In the genomic region with DNA sequence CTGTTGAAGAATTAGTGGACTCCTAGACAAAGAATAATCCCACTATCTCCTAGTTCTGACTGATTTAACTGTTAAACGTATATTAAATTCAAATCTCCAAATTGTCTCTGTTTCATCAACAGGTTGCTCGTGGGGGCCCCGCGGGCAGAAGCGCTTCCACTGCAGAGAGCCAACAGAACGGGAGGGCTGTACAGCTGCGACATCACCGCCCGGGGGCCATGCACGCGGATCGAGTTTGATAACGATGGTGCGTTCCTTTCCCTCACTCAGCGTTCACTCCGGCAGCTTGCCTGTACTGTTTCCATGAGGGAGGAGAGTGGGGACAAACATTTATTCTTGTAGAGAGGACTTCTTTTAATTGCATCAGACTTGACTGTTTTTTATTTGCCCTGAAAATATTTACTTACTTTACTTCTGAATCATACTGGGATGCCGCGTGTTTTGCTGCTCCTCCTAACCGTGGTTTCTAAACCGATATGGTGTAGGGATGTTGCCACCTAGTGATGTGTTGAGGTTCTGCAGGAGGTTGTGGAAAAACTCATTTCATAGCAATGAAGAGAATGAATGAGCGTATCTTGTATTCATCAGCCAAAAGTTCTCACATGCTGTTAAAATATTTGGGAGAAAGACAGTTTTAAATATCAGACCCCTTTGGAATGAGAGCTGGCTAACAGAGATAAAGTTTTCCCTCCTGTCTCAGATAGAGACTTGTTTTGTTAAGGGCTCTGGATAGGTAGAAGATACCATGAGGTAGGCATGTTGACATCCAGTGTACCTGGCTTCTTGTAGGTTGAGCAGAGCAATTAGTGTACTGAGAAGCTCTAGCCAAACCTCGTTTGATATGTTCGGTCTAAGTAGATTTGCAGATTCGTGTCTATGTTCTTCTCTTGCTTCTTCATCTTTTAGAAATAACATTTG, we compare ENCODE assay signal across 8 cellular contexts. TPM values are rescaled to one million over a fixed set of nuclear protein-coding genes. Genes with fewer than 3 reads are reported as not detected.
A peak's percentile ranks its signal among the peaks of the same experiment; 100 is the strongest.
DNase-seq lines count a peak whose midpoint lies in the region; ATAC-seq and TF ChIP-seq lines count a peak whose summit lies in the region.

No MANE protein-coding gene starts in this region.

- no peak overlapping the region for H3K4me2 ChIP-seq in SU-DHL-6 (ENCODE audit: low read depth, low read length, poor library complexity, severe bottlenecking)

- TF ChIP-seq POLR2A in heart left ventricle (IDR thresholded peaks at IDR 0.05) = no peak

- no peaks in the 10 kb centered on the region for H3K27me3 ChIP-seq in SU-DHL-6 (ENCODE audit: low read length)
- peaks cover 0 to 4% (median 0%) of the 10 kb centered on the region in 9 donors for H3K27me3 ChIP-seq in heart left ventricle
- no peaks in the 10 kb centered on the region for H3K27me3 ChIP-seq in aorta (ENCODE audit: control insufficient read depth in 1 of 2, insufficient read depth in 2 of 2, low read length in 1 of 2)

- H2AFZ ChIP-seq in SU-DHL-6 (ENCODE audit: low read depth, low read length, severe bottlenecking) = no peak overlapping the region

- no peaks in the 10 kb centered on the region for H3K9me3 ChIP-seq in SU-DHL-6 (ENCODE audit: insufficient read depth, low read length)
- H3K9me3 ChIP-seq in heart left ventricle = no peaks in the 10 kb centered on the region
- H3K9me3 ChIP-seq in aorta (ENCODE audit: control insufficient read depth, low read length) = no peaks in the 10 kb centered on the region

- 28 to 37% (median 33%) methylated on average over 24 of the region's 24 CpGs for WGBS in heart left ventricle, 4 donors
- 29 to 32% methylated on average over 24 of the region's 24 CpGs for WGBS in aorta, 2 donors

- no peaks in the 10 kb centered on the region for H3K79me2 ChIP-seq in SU-DHL-6 (ENCODE audit: insufficient read depth, low read length)

- peak; percentile 75 for TF ChIP-seq CTCF in SU-DHL-6 (IDR thresholded peaks at IDR 0.05; ENCODE audit: insufficient read depth, low read length, poor library complexity, severe bottlenecking)
- peak; percentile 74 to 92 (median 86) for TF ChIP-seq CTCF in heart left ventricle (IDR thresholded peaks at IDR 0.05)

- H3K4me1 ChIP-seq in heart left ventricle = peaks cover 0 to 49% (median 28%) of the 10 kb centered on the region in 12 donors
- no peaks in the 10 kb centered on the region for H3K4me1 ChIP-seq in aorta (ENCODE audit: control insufficient read depth in 1 of 2, insufficient read depth in 2 of 2, low read length in 2 of 2)

- intact Hi-C loops in heart left ventricle (cut with DNase I) = loop anchor here (1.0 to 10.0 kb wide), 7 partner anchors 131 to 868 kb away; no protein-coding TSS in a partner anchor
- intact Hi-C loops in aorta (cut with DNase I) = loop anchor here (2.0 to 10.0 kb wide), 3 partner anchors 261 to 891 kb away; no protein-coding TSS in a partner anchor

- H4K20me1 ChIP-seq in SU-DHL-6 (ENCODE audit: low read depth, low read length) = no peaks in the 10 kb centered on the region

- H3K9ac ChIP-seq in SU-DHL-6 (ENCODE audit: low read length) = no peak overlapping the region

- H3K27ac ChIP-seq in SU-DHL-6 (ENCODE audit: low read depth, low read length) = no peak overlapping the region
- H3K27ac ChIP-seq in heart left ventricle = peak overlapping the region in 4 of 12 donors; percentile 4 to 78 (median 15)
- H3K27ac ChIP-seq in aorta (ENCODE audit: low read depth in 1 of 2, low read length in 2 of 2) = no peak overlapping the region

- H3K36me3 ChIP-seq in SU-DHL-6 (ENCODE audit: low read length) (no peaks in the 10 kb centered on the region), heart left ventricle (peaks cover 0 to 31% (median 9%) of the 10 kb centered on the region in 9 donors), aorta (ENCODE audit: control insufficient read depth in 1 of 2, insufficient read depth in 2 of 2, low read length in 1 of 2) (no peaks in the 10 kb centered on the region)

- H3F3A ChIP-seq in SU-DHL-6 (ENCODE audit: insufficient read depth) = no peaks in the 10 kb centered on the region

- DNase-seq in activated CD8-positive, alpha-beta memory T cell treated with anti-CD3 and anti-CD28 coated beads for 1 hour (ENCODE audit: extremely low read depth in 1 of 2, low read depth in 1 of 2) = peak; percentile 45
- DNase-seq in activated CD8-positive, alpha-beta memory T cell treated with anti-CD3 and anti-CD28 coated beads, Interleukin-2, amount 50 U/mL, for 48 hours = no peak
- DNase-seq in NCI-H1105 (lab: John Stamatoyannopoulos, UW) (peak; percentile 61), heart left ventricle (peak in 4 of 5 donors; percentile 46 to 58 (median 55)), putamen (ENCODE audit: low spot score) (peak; percentile 69), aorta (peak; percentile 67 to 82)
- DNase-seq in activated naive CD8-positive, alpha-beta T cell treated with anti-CD3 and anti-CD28 coated beads, Interleukin-2, amount 50 U/mL, for 16 hours (ENCODE audit: low read depth, low spot score) = peak; percentile 52

- H3K4me3 ChIP-seq in SU-DHL-6 (ENCODE audit: insufficient read depth, low read length, poor library complexity, severe bottlenecking) (no peak overlapping the region), heart left ventricle (peak overlapping the region in 8 of 12 donors; percentile 9 to 36 (median 21)), aorta (ENCODE audit: low read length in 2 of 2) (no peak overlapping the region)

- no peaks in the 10 kb centered on the region for H3K9me2 ChIP-seq in SU-DHL-6 (replicated peaks; ENCODE audit: insufficient read depth, low read length)

- ATAC-seq in heart left ventricle (peak; percentile 69 to 78 (median 72)), aorta (ENCODE audit: low FRiP score) (peak; percentile 90)

RNA-seq across cellular contexts. Expression of gene ITGA6, which starts 38.3 kb away (rescaled TPM):
- total RNA-seq in heart left ventricle = 10 to 100 TPM; 40.5 to 84.8 (median 51.2) TPM
- 10 to 100 TPM; 11.8 to 37.2 TPM for polyA plus RNA-seq in heart left ventricle
- 10 to 100 TPM; 49.0 to 67.6 TPM for total RNA-seq in aorta
- 1 to 10 TPM in 1 of 2 donors, under 1 TPM in 1; 0.46 to 4.0 TPM for polyA plus RNA-seq in aorta

Comparison
In these comparisons a context has a peak if more than half of its experiments do, and no peak if none do; other contexts are left out.
1. H3K4me3 ChIP-seq: peak in heart left ventricle (8 of 12); none in SU-DHL-6 (single experiment) and aorta (0 of 2).